20 cellular contexts compared by ENCODE assay signal in the genomic region with DNA sequence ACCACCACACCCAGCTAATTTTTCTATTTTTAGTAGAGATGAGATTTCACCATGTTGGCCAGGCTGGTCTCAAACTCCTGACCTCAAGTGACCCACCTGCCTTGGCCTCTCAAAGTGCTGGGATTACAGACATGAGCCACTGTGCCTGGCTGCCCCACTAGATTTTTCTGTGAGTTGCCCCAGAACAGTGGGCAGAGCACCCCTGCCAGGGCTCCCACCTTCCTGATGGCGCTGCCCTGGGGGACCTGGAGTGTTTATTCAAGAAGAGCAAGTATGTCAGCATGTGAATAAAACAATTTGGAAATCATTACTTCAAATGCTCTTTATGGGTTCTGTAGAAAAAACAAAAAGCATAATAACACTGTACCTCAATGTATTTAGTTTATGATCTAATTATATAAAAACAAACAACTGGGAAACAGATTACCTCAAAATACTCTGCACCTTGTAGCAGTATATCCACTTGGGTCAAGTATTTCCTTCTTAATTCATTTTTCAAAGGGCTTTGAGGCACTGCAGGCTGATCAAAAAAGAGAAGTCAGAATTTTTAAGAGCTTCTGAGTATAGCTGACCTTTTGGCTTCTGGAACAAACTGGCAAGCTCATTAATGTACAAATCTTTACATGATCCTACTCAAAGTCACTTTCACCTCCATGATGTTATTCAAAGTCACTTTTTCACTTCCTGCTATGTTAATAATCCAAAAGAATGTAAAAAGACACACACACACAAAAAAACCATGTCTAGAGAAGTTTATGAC. TPM values are rescaled to one million over a fixed set of nuclear protein-coding genes. Genes with fewer than 3 reads are reported as not detected.
A peak's percentile ranks its signal among the peaks of the same experiment; 100 is the strongest.
DNase-seq lines count a peak whose midpoint lies in the region; ATAC-seq and TF ChIP-seq lines count a peak whose summit lies in the region.
"Had no signal": no experiment of that assay in that cellular context is flagged by ENCODE, and none has a peak within 500 bp of the region (broad histone marks: within the 10 kb centered on the region; RNA-seq: fewer than 3 reads in every experiment).

No MANE protein-coding gene starts in this region.

- DNase-seq in cardiac muscle cell (ENCODE audit: low read depth in 1 of 2, low spot score in 1 of 2): no peak
- DNase-seq in Right ventricle myocardium inferior (ENCODE audit: missing footprints): no peak
- DNase-seq in RWPE1 (ENCODE audit: low spot score): no peak
- DNase-seq in mesenteric fat pad (ENCODE audit: low spot score): peak; percentile 57
- DNase-seq in upper lobe of right lung: peak; percentile 7
- no peak for DNase-seq in NCI-H1930 (lab: John Stamatoyannopoulos, UW)
- no peak for DNase-seq in Karpas-422
- DNase-seq: AML-193, COR-L47, DMS 273 treated with DMSO at 0.1 percent for 48 hours, H7, HFFc6, KBM-7, NCI-H1417 treated with DMSO at 0.1 percent for 48 hours, NCI-H2029, NCI-H345, NCI-H524 treated with DMSO at 0.1 percent for 48 hours had no signal

- ATAC-seq in Right ventricle myocardium inferior: no peak
- ATAC-seq in upper lobe of right lung: no peak
- ATAC-seq: HepG2 had no signal

- peaks cover 45% of the 10 kb centered on the region for H3K79me2 ChIP-seq in Karpas-422 (ENCODE audit: low read length)

- H3K27me3 ChIP-seq in cardiac muscle cell: no peaks in the 10 kb centered on the region
- no peaks in the 10 kb centered on the region for H3K27me3 ChIP-seq in upper lobe of right lung
- no peaks in the 10 kb centered on the region for H3K27me3 ChIP-seq in Karpas-422 (ENCODE audit: low read length)
- H3K27me3 ChIP-seq: SJSA1 had no signal

- H3K4me3 ChIP-seq in cardiac muscle cell (no peak overlapping the region), upper lobe of right lung (no peak overlapping the region), Karpas-422 (ENCODE audit: low read length) (no peak overlapping the region)
- H3K4me3 ChIP-seq: SJSA1 had no signal

- H3K36me3 ChIP-seq in cardiac muscle cell (peaks cover 24% of the 10 kb centered on the region), upper lobe of right lung (no peaks in the 10 kb centered on the region), Karpas-422 (ENCODE audit: insufficient read depth, low read length) (peaks cover 53% of the 10 kb centered on the region; the same call in 1 of the 2 replicates)

- TF ChIP-seq CTCF in cardiac muscle cell (IDR thresholded peaks at IDR 0.05; ENCODE audit: low read depth, low read length): no peak
- TF ChIP-seq CTCF in RWPE1 (conservative IDR thresholded peaks at IDR 0.05; ENCODE audit: low read depth): no peak
- no peak for TF ChIP-seq CTCF in upper lobe of right lung (IDR thresholded peaks at IDR 0.05)

- H3K9me2 ChIP-seq in Karpas-422 (replicated peaks; ENCODE audit: insufficient read depth, low read length): no peaks in the 10 kb centered on the region

- H4K20me1 ChIP-seq in Karpas-422 (ENCODE audit: insufficient read depth, low read depth, low read length): no peaks in the 10 kb centered on the region

- no peak overlapping the region for H3K9ac ChIP-seq in Karpas-422 (ENCODE audit: low read length)

- POLR2A ChIA-PET in RWPE1 (lab: Yijun Ruan, JAX; ENCODE audit: low non-redundant PET): no interaction called here

- no peaks in the 10 kb centered on the region for H3K9me3 ChIP-seq in cardiac muscle cell (ENCODE audit: low read depth)
- no peaks in the 10 kb centered on the region for H3K9me3 ChIP-seq in upper lobe of right lung
- no peaks in the 10 kb centered on the region for H3K9me3 ChIP-seq in Karpas-422 (ENCODE audit: low read length)
- H3K9me3 ChIP-seq: SJSA1 had no signal

- H2AFZ ChIP-seq in Karpas-422 (ENCODE audit: low read length): no peak overlapping the region

- CTCF ChIA-PET in RWPE1 (lab: Yijun Ruan, JAX): no interaction called here

- H3K27ac ChIP-seq in cardiac muscle cell (peak overlapping the region; percentile 56), RWPE1 (peak overlapping the region; percentile 13; the same call in 1 of the 2 replicates), upper lobe of right lung (no peak overlapping the region), Karpas-422 (ENCODE audit: low read length) (no peak overlapping the region)
- H3K27ac ChIP-seq: C4-2B, SJSA1 had no signal

- intact Hi-C loops in Right ventricle myocardium inferior (cut with DNase I): no loop called here
- intact Hi-C loops in upper lobe of right lung (cut with DNase I): no loop called here

- H3K4me2 ChIP-seq in Karpas-422 (ENCODE audit: low read depth, low read length, poor library complexity, severe bottlenecking): no peak overlapping the region

- H3K4me1 ChIP-seq in cardiac muscle cell (ENCODE audit: low read depth) (peaks cover 27% of the 10 kb centered on the region), upper lobe of right lung (no peaks in the 10 kb centered on the region), Karpas-422 (ENCODE audit: low read length) (no peaks in the 10 kb centered on the region)
- H3K4me1 ChIP-seq: SJSA1 had no signal

RNA-seq across cellular contexts. Expression of a gene that starts 8.9 kb away (rescaled TPM):
- 14.3 and 53.3 TPM in 2 replicates for total RNA-seq in cardiac muscle cell
- 8.0 and 36.3 TPM in 2 replicates for polyA plus RNA-seq in cardiac muscle cell
- 0.41 TPM for total RNA-seq in Right ventricle myocardium inferior
- total RNA-seq in mesenteric fat pad: 0.55 TPM
- total RNA-seq in upper lobe of right lung: 1.2 TPM
- 16.5 and 29.0 TPM in 2 replicates for total RNA-seq in Karpas-422 (2014; rRNA removed; shearing (Covaris generic); ENCODE audit: low replicate concordance)

Comparison
In these comparisons a context has a peak if more than half of its experiments do, and no peak if none do; other contexts are left out.
1. DNase-seq: peak in mesenteric fat pad (single experiment) and upper lobe of right lung (single experiment); none in cardiac muscle cell (0 of 2), Right ventricle myocardium inferior (single experiment), RWPE1 (single experiment), NCI-H1930 (0 of 2) and Karpas-422 (single experiment).
2. H3K27ac ChIP-seq: peak in cardiac muscle cell (single experiment) and RWPE1 (single experiment); none in upper lobe of right lung (single experiment) and Karpas-422 (single experiment).